ENCODE assay signal across 21 cellular contexts in the genomic region with DNA sequence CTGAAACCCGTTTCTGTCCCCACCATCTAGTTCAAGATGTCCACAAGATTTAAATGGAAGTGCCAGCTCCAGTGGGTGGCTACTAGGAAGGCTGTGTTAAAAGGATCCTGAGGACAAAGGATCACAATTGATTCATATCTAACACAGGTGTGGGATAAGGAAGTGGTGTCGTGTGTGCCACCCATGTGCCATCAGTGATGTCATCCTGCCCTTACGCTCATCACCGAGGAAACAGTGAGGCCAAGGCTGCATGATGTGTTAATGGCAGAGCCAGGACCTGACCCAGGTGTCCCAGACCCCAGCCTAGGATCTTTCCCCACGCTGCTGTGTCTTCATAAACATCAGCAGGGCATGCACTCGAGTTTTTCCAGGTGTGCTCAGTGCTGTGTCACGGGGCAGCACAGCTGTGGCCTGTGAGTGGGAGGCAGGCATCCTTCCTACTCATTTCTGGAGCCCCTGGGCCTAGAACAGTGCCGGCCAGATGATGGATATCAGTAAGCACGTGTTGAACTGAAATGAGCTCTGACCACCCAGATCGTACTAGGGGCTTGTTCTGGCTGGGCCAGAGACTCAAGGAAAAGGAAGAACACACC. TPM values are rescaled to one million over a fixed set of nuclear protein-coding genes. Genes with fewer than 3 reads are reported as not detected.
"Had no signal": no experiment of that assay in that cellular context is flagged by ENCODE, and none has a peak within 500 bp of the region (broad histone marks: within the 10 kb centered on the region; RNA-seq: fewer than 3 reads in every experiment).

No MANE protein-coding gene starts in this region.

- H3K9me3 Mint-ChIP-seq: natural killer cell treated with Interleukin-12 subunit alpha and Interleukin-12 subunit beta and Interleukin-15 and Interleukin-18, amount 100 ng/mL, for 72 hours; T-helper 2 cell treated with Interferon-gamma antibody and Interleukin-4, amounts not matched to agents 5 μg/mL and 100 μg/mL, for 36 hours had no signal

- H3K4me2 ChIP-seq: smooth muscle cell had no signal

- H3K4me3 Mint-ChIP-seq: activated CD4-positive, alpha-beta T cell treated with anti-CD3 and anti-CD28 coated beads, Interleukin-2, amount 10 ng/mL, durations not matched to agents 7 days and 5 days; activated naive CD8-positive, alpha-beta T cell treated with anti-CD3 and anti-CD28 coated beads, Interleukin-2, amount 50 U/mL, for 24 hours; activated T-helper 1 cell treated with anti-CD3 and anti-CD28 coated beads, Interleukin-12 subunit alpha, Interleukin-12 subunit beta, Interleukin-2, Interleukin-4 antibody, amounts not matched to agents 30 ng/mL and 10 ng/mL and 1 ng/mL, durations not matched to agents 14 hours and 24 hours and 36 hours; natural killer cell treated with Interleukin-12 subunit alpha and Interleukin-12 subunit beta and Interleukin-15 and Interleukin-18, amount 100 ng/mL, for 72 hours; T-helper 2 cell treated with Interferon-gamma antibody and Interleukin-4, amounts not matched to agents 5 μg/mL and 100 μg/mL, for 36 hours had no signal

- H3K4me1 ChIP-seq: left lung, right lobe of liver, stomach, testis had no signal

- H3K9me3 ChIP-seq: right lobe of liver, testis had no signal

- H3K27me3 ChIP-seq: right lobe of liver, testis had no signal

- H3K27ac Mint-ChIP-seq: activated CD4-positive, alpha-beta T cell treated with anti-CD3 and anti-CD28 coated beads, Interleukin-2, amount 10 ng/mL, durations not matched to agents 7 days and 5 days; activated naive CD8-positive, alpha-beta T cell treated with anti-CD3 and anti-CD28 coated beads, Interleukin-2, amount 50 U/mL, for 24 hours; activated T-helper 1 cell treated with anti-CD3 and anti-CD28 coated beads, Interleukin-12 subunit alpha, Interleukin-12 subunit beta, Interleukin-2, Interleukin-4 antibody, amounts not matched to agents 30 ng/mL and 10 ng/mL and 1 ng/mL, durations not matched to agents 14 hours and 24 hours and 36 hours; natural killer cell treated with Interleukin-12 subunit alpha and Interleukin-12 subunit beta and Interleukin-15 and Interleukin-18, amount 100 ng/mL, for 72 hours; progenitor cell of endocrine pancreas; T-helper 2 cell treated with Interferon-gamma antibody and Interleukin-4, amounts not matched to agents 5 μg/mL and 100 μg/mL, for 36 hours had no signal

- ATAC-seq: activated naive CD8-positive, alpha-beta T cell treated with anti-CD3 and anti-CD28 coated beads, Interleukin-2, amount 50 U/mL, for 24 hours; left lung; natural killer cell treated with Interleukin-12 subunit alpha and Interleukin-12 subunit beta and Interleukin-15 and Interleukin-18, amount 100 ng/mL, for 72 hours; right lobe of liver had no signal

- DNase-seq: activated CD4-positive, alpha-beta T cell treated with anti-CD3 and anti-CD28 coated beads, Interleukin-2, amount 10 ng/mL, durations not matched to agents 7 days and 5 days; activated CD8-positive, alpha-beta memory T cell treated with anti-CD3 and anti-CD28 coated beads for 24 hours; activated naive CD4-positive, alpha-beta T cell treated with Interleukin-2 at 50 U/mL for 16 hours; activated naive CD8-positive, alpha-beta T cell treated with anti-CD3 and anti-CD28 coated beads, Interleukin-2, amount 50 U/mL, for 24 hours; aorta; left lung; occipital lobe; right lobe of liver; stomach; SW 1271; testis had no signal

- H3K27ac ChIP-seq: dorsolateral prefrontal cortex, left lung, right lobe of liver, stomach, testis had no signal

- H3K36me3 ChIP-seq: left lung, right lobe of liver, stomach had no signal

- H3K4me1 Mint-ChIP-seq: activated CD4-positive, alpha-beta T cell treated with anti-CD3 and anti-CD28 coated beads, Interleukin-2, amount 10 ng/mL, durations not matched to agents 7 days and 5 days; activated naive CD8-positive, alpha-beta T cell treated with anti-CD3 and anti-CD28 coated beads, Interleukin-2, amount 50 U/mL, for 24 hours had no signal

- FAIRE-seq: islet of Langerhans had no signal

- H3K36me3 Mint-ChIP-seq: natural killer cell treated with Interleukin-12 subunit alpha and Interleukin-12 subunit beta and Interleukin-15 and Interleukin-18, amount 100 ng/mL, for 72 hours had no signal

- H3K4me3 ChIP-seq: dorsolateral prefrontal cortex, left lung, right lobe of liver, smooth muscle cell, stomach, testis had no signal

RNA-seq across cellular contexts. Expression of gene TGM5, which starts 10.6 kb away (rescaled TPM):
- total RNA-seq: activated CD4-positive, alpha-beta T cell treated with anti-CD3 and anti-CD28 coated beads, Interleukin-2, amount 10 ng/mL, durations not matched to agents 7 days and 5 days; activated T-helper 1 cell treated with anti-CD3 and anti-CD28 coated beads, Interleukin-12 subunit alpha, Interleukin-12 subunit beta, Interleukin-2, Interleukin-4 antibody, amounts not matched to agents 30 ng/mL and 10 ng/mL and 1 ng/mL, durations not matched to agents 14 hours and 24 hours and 36 hours; chondrocyte; left lung; occipital lobe; progenitor cell of endocrine pancreas; right lobe of liver; stomach had no signal
- polyA plus RNA-seq: aorta had no signal

RNA-seq across cellular contexts. Expression of gene TGM7, which starts 24.7 kb away (rescaled TPM):
- total RNA-seq: activated CD4-positive, alpha-beta T cell treated with anti-CD3 and anti-CD28 coated beads, Interleukin-2, amount 10 ng/mL, durations not matched to agents 7 days and 5 days; activated T-helper 1 cell treated with anti-CD3 and anti-CD28 coated beads, Interleukin-12 subunit alpha, Interleukin-12 subunit beta, Interleukin-2, Interleukin-4 antibody, amounts not matched to agents 30 ng/mL and 10 ng/mL and 1 ng/mL, durations not matched to agents 14 hours and 24 hours and 36 hours; aorta; chondrocyte; left lung; natural killer cell treated with Interleukin-12 subunit alpha and Interleukin-12 subunit beta and Interleukin-15 and Interleukin-18, amount 100 ng/mL, for 72 hours; occipital lobe; progenitor cell of endocrine pancreas; right lobe of liver; smooth muscle cell; stomach; ureter had no signal
- polyA plus RNA-seq: aorta, smooth muscle cell had no signal

RNA-seq across cellular contexts. Expression of gene EPB42, which starts 56.5 kb away (rescaled TPM):
- total RNA-seq: activated CD4-positive, alpha-beta T cell treated with anti-CD3 and anti-CD28 coated beads, Interleukin-2, amount 10 ng/mL, durations not matched to agents 7 days and 5 days; activated T-helper 1 cell treated with anti-CD3 and anti-CD28 coated beads, Interleukin-12 subunit alpha, Interleukin-12 subunit beta, Interleukin-2, Interleukin-4 antibody, amounts not matched to agents 30 ng/mL and 10 ng/mL and 1 ng/mL, durations not matched to agents 14 hours and 24 hours and 36 hours; chondrocyte; left lung; natural killer cell treated with Interleukin-12 subunit alpha and Interleukin-12 subunit beta and Interleukin-15 and Interleukin-18, amount 100 ng/mL, for 72 hours; progenitor cell of endocrine pancreas; smooth muscle cell; ureter had no signal
- polyA plus RNA-seq: aorta, esophagus, smooth muscle cell, stomach had no signal
